Comparison of ENCODE assay signal across 10 cellular contexts in genomic region chr16:3503513-3503912, GRCh38. TPM values are rescaled to one million over a fixed set of nuclear protein-coding genes. Genes with fewer than 3 reads are reported as not detected.
A peak's percentile ranks its signal among the peaks of the same experiment; 100 is the strongest.
DNase-seq lines count a peak whose midpoint lies in the region; ATAC-seq and TF ChIP-seq lines count a peak whose summit lies in the region.
"Had no signal": no experiment of that assay in that cellular context is flagged by ENCODE, and none has a peak within 500 bp of the region (broad histone marks: within the 10 kb centered on the region; RNA-seq: fewer than 3 reads in every experiment).

No MANE protein-coding gene starts in this region.

- H3K27me3 ChIP-seq in CD4-positive, alpha-beta T cell (ENCODE audit: control insufficient read depth, insufficient read depth, low read length) = no peaks in the 10 kb centered on the region

- peak overlapping the region; percentile 83 for H3K4me3 Mint-ChIP-seq in CD4-positive, alpha-beta T cell
- peak overlapping the region; percentile 15 for H3K4me3 Mint-ChIP-seq in activated B cell treated with CpG ODN at 0.5 μM for 24 hours
- H3K4me3 Mint-ChIP-seq in activated naive CD4-positive, alpha-beta T cell treated with anti-CD3 and anti-CD28 coated beads, Interleukin-2, amount 10 ng/mL, durations not matched to agents 7 days and 5 days = peak overlapping the region; percentile 96

- peak overlapping the region; percentile 95 for H3K27ac Mint-ChIP-seq in CD4-positive, alpha-beta T cell
- H3K27ac Mint-ChIP-seq in activated B cell treated with CpG ODN at 0.5 μM for 24 hours = no peak overlapping the region
- H3K27ac Mint-ChIP-seq in activated naive CD4-positive, alpha-beta T cell treated with anti-CD3 and anti-CD28 coated beads, Interleukin-2, amount 10 ng/mL, durations not matched to agents 7 days and 5 days = peak overlapping the region; percentile 99

- no peak for TF ChIP-seq CTCF in CD4-positive, alpha-beta T cell (IDR thresholded peaks at IDR 0.05)
- TF ChIP-seq CTCF in activated B cell treated with CpG ODN at 0.5 μM for 24 hours (IDR thresholded peaks at IDR 0.05) (no peak), coronary artery (IDR thresholded peaks at IDR 0.05) (no peak)

- CTCF ChIA-PET in CD4-positive, alpha-beta T cell (lab: Charles Lee) = interaction anchor here (0.6 to 1.3 kb wide), 2 partner anchors 46 to 374 kb away, joined by 3 to 4 read pairs; no protein-coding TSS in a partner anchor
- CTCF ChIA-PET in activated B cell treated with CpG ODN at 0.5 μM for 24 hours (lab: Charles Lee) = no interaction called here
- CTCF ChIA-PET in activated naive CD4-positive, alpha-beta T cell treated with anti-CD3 and anti-CD28 coated beads, Interleukin-2, amount 10 ng/mL, durations not matched to agents 7 days and 5 days (lab: Charles Lee) = interaction anchor here (1.8 kb wide), 1 partner anchor 23 kb away, joined by 3 read pairs; no protein-coding TSS in a partner anchor

- H3K9me3 Mint-ChIP-seq in CD4-positive, alpha-beta T cell = no peaks in the 10 kb centered on the region
- H3K9me3 Mint-ChIP-seq in activated B cell treated with CpG ODN at 0.5 μM for 24 hours = no peaks in the 10 kb centered on the region
- H3K9me3 Mint-ChIP-seq in activated naive CD4-positive, alpha-beta T cell treated with anti-CD3 and anti-CD28 coated beads, Interleukin-2, amount 10 ng/mL, durations not matched to agents 7 days and 5 days = peaks cover 3% of the 10 kb centered on the region

- no peaks in the 10 kb centered on the region for H3K9me3 ChIP-seq in CD4-positive, alpha-beta T cell (ENCODE audit: control insufficient read depth, low read length)
- H3K9me3 ChIP-seq: MG63 had no signal

- H3K27me3 Mint-ChIP-seq in CD4-positive, alpha-beta T cell = no peaks in the 10 kb centered on the region
- no peaks in the 10 kb centered on the region for H3K27me3 Mint-ChIP-seq in activated B cell treated with CpG ODN at 0.5 μM for 24 hours
- H3K27me3 Mint-ChIP-seq in activated naive CD4-positive, alpha-beta T cell treated with anti-CD3 and anti-CD28 coated beads, Interleukin-2, amount 10 ng/mL, durations not matched to agents 7 days and 5 days = peaks cover 11% of the 10 kb centered on the region

- intact Hi-C loops in CD4-positive, alpha-beta T cell (cut with DNase I, micrococcal nuclease) = loop anchor here in 1 of 2 experiments (5.0 kb wide), 2 partner anchors 351 to 966 kb away; partner anchors contain the start of gene PDPK1
- intact Hi-C loops in activated B cell treated with CpG ODN at 0.5 μM for 24 hours (cut with micrococcal nuclease) (loop anchor here (5.0 kb wide), 1 partner anchor 321 kb away; no protein-coding TSS in a partner anchor), sciatic nerve (cut with DNase I) (no loop called here)

- no peak overlapping the region for H3K4me3 ChIP-seq in coronary artery
- H3K4me3 ChIP-seq: MG63 had no signal

- peak; percentile 23 to 68 (median 54) for DNase-seq in CD4-positive, alpha-beta T cell
- no peak for DNase-seq in activated B cell treated with CpG ODN at 0.5 μM for 24 hours
- DNase-seq in activated naive CD4-positive, alpha-beta T cell treated with anti-CD3 and anti-CD28 coated beads, Interleukin-2, amount 10 ng/mL, durations not matched to agents 7 days and 5 days = peak; percentile 85
- DNase-seq in sciatic nerve (ENCODE audit: low spot score) = peak; percentile 40
- DNase-seq in coronary artery (ENCODE audit: low spot score) = no peak
- DNase-seq in ecto neural progenitor cell (ENCODE audit: low spot score) = no peak
- DNase-seq in GM19238 (ENCODE audit: insufficient read length, low spot score) = no peak
- DNase-seq: MG63 had no signal

- POLR2A ChIA-PET in CD4-positive, alpha-beta T cell (lab: Charles Lee) = interaction anchor here (0.7 to 2.3 kb wide), 3 partner anchors 9 to 103 kb away, joined by 3 to 6 read pairs (median 5); partner anchors contain the start of genes ZNF174 and ZSCAN32
- POLR2A ChIA-PET in activated B cell treated with CpG ODN at 0.5 μM for 24 hours (lab: Charles Lee) = no interaction called here

- H3K27ac ChIP-seq in CD4-positive, alpha-beta T cell (ENCODE audit: low read depth, low read length) = peak overlapping the region; percentile 42
- H3K27ac ChIP-seq in coronary artery = no peak overlapping the region

- ATAC-seq in CD4-positive, alpha-beta T cell (ENCODE audit: poor library complexity) = peak; percentile 55
- ATAC-seq in activated B cell treated with CpG ODN at 0.5 μM for 24 hours (ENCODE audit: low read depth) = no peak
- ATAC-seq in sciatic nerve = no peak
- ATAC-seq in HG02798 (IDR thresholded peaks at IDR 0.05; ENCODE audit: poor library complexity, unreplicated experiment) = no peak

- H3K4me1 Mint-ChIP-seq in CD4-positive, alpha-beta T cell (ENCODE audit: low read depth) = peaks cover 72% of the 10 kb centered on the region
- H3K4me1 Mint-ChIP-seq in activated B cell treated with CpG ODN at 0.5 μM for 24 hours = peaks cover 29% of the 10 kb centered on the region
- H3K4me1 Mint-ChIP-seq in activated naive CD4-positive, alpha-beta T cell treated with anti-CD3 and anti-CD28 coated beads, Interleukin-2, amount 10 ng/mL, durations not matched to agents 7 days and 5 days = peaks cover 80% of the 10 kb centered on the region

- peaks cover 47% of the 10 kb centered on the region for H3K36me3 Mint-ChIP-seq in CD4-positive, alpha-beta T cell (ENCODE audit: low read depth)
- peaks cover 25% of the 10 kb centered on the region for H3K36me3 Mint-ChIP-seq in activated B cell treated with CpG ODN at 0.5 μM for 24 hours (ENCODE audit: low read depth)
- peaks cover 30% of the 10 kb centered on the region for H3K36me3 Mint-ChIP-seq in activated naive CD4-positive, alpha-beta T cell treated with anti-CD3 and anti-CD28 coated beads, Interleukin-2, amount 10 ng/mL, durations not matched to agents 7 days and 5 days

RNA-seq across cellular contexts. Expression of gene CLUAP1, which starts 2.7 kb away (rescaled TPM):
- 10 to 100 TPM; 12.0 to 14.2 TPM for total RNA-seq in CD4-positive, alpha-beta T cell
- 8.5 and 10.5 TPM in 2 replicates for total RNA-seq in activated B cell treated with CpG ODN at 0.5 μM for 24 hours
- 32.7 TPM for total RNA-seq in sciatic nerve

RNA-seq across cellular contexts. Expression of gene C16orf90, which starts 8.2 kb away (rescaled TPM):
- total RNA-seq in CD4-positive, alpha-beta T cell = not detected
- total RNA-seq in activated B cell treated with CpG ODN at 0.5 μM for 24 hours (not detected in 2 replicates), sciatic nerve (not detected)
- total RNA-seq: omental fat pad had no signal

Comparison
In these comparisons a context has a peak if more than half of its experiments do, and no peak if none do; other contexts are left out.
1. DNase-seq: peak in CD4-positive, alpha-beta T cell (10 of 10), activated naive CD4-positive, alpha-beta T cell treated with anti-CD3 and anti-CD28 coated beads, Interleukin-2, amount 10 ng/mL, durations not matched to agents 7 days and 5 days (single experiment) and sciatic nerve (single experiment); none in activated B cell treated with CpG ODN at 0.5 μM for 24 hours (single experiment), coronary artery (single experiment), ecto neural progenitor cell (single experiment) and GM19238 (single experiment).
2. H3K4me3 Mint-ChIP-seq: peak in every context shown above with its lines; median percentile 96 in activated naive CD4-positive, alpha-beta T cell treated with anti-CD3 and anti-CD28 coated beads, Interleukin-2, amount 10 ng/mL, durations not matched to agents 7 days and 5 days; 83 in CD4-positive, alpha-beta T cell; 15 in activated B cell treated with CpG ODN at 0.5 μM for 24 hours.